In the genomic region with DNA sequence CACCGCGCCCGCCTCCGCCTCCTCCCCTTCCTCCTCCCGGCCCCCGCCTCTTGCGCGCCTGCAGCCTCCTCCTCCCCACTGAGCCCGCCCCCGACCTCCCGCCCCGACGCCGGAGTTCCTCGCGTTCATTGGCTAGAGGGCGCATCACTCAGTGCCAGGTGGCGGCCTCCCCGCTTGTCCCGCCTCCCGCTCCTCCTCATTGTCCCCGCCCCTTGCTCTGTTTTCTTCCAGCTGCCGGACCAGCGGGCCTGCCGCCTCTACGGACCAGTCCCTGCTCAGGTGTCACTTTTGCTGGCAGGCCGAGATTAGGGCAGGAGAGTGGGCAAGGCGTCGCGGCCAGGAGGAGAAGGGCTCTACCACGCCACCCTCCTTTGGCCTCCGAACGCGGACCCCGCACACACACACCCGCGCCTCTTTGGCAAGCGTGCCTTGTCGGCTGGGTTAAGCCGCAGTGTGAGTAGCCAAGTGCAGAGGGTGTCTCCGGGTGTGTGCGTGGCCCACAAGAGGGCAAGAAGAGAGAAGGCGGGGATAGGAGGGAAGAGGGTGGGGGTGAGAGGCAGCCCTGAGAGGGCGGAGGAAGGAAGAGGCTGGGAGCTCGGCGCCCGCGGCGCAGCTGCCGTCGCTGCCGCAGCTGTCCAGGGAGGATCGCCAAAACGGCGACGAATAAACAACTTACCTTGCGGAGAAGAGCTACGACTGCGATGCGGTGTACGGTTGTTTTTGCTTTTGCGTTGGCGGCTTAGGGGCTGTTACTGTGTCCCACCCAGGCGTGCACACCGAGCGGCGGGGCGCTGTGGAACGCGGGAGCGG, we compare ENCODE assay signal across 8 cellular contexts. TPM values are rescaled to one million over a fixed set of nuclear protein-coding genes. Genes with fewer than 3 reads are reported as not detected.
DNase-seq lines count a peak whose midpoint lies in the region; ATAC-seq, FAIRE-seq and TF ChIP-seq lines count a peak whose summit lies in the region.

No MANE protein-coding gene starts in this region.

- H3K79me2 ChIP-seq in smooth muscle cell (ENCODE audit: low read depth): peaks cover 40% of the 10 kb centered on the region

- H3K36me3 ChIP-seq in bronchial epithelial cell (ENCODE audit: control insufficient read depth, insufficient read depth, low read length) (no peaks in the 10 kb centered on the region), smooth muscle cell (ENCODE audit: low read depth) (no peaks in the 10 kb centered on the region)

- H3K4me3 ChIP-seq in AG04450 (ENCODE audit: low read depth, low read length) (peak overlapping the region; percentile 94), WI38 (ENCODE audit: low read depth, low read length) (peak overlapping the region; percentile 88), bronchial epithelial cell (ENCODE audit: low read depth, low read length) (peak overlapping the region; percentile 89), smooth muscle cell (peak overlapping the region; percentile 92)

- H3K9ac ChIP-seq in smooth muscle cell (ENCODE audit: low read depth): peak overlapping the region; percentile 78

- TF ChIP-seq CTCF in AG04450 (IDR thresholded peaks at IDR 0.05; ENCODE audit: low read depth, low read length) (no peak; the same call in 1 of the 2 replicates), WI38 (IDR thresholded peaks at IDR 0.05; ENCODE audit: low read depth, low read length) (no peak), bronchial epithelial cell (IDR thresholded peaks at IDR 0.05; ENCODE audit: insufficient read depth, low read length, severe bottlenecking) (peak; percentile 8), smooth muscle cell (IDR thresholded peaks at IDR 0.05; ENCODE audit: borderline replicate concordance, insufficient read depth, poor library complexity, severe bottlenecking) (no peak)

- POLR2A ChIA-PET in AG04450 (lab: Yijun Ruan, JAX): interaction anchor here (0.6 to 2.0 kb wide), 11 partner anchors 9 to 331 kb away, joined by 3 to 10 read pairs (median 3); no protein-coding TSS in a partner anchor

- H3K27me3 ChIP-seq in AG04450 (ENCODE audit: control insufficient read depth, insufficient read depth, low read length) (no peaks in the 10 kb centered on the region), bronchial epithelial cell (ENCODE audit: control insufficient read depth, insufficient read depth, low read length) (no peaks in the 10 kb centered on the region), smooth muscle cell (ENCODE audit: low read depth) (no peaks in the 10 kb centered on the region)

- no peak for FAIRE-seq in bronchial epithelial cell (lab: Jason Lieb, UNC)

- peak; percentile 93 for DNase-seq in AG04450 (ENCODE audit: low read depth, low spot score)
- peak; percentile 74 for DNase-seq in NCI-H2196 treated with DMSO at 0.1 percent for 48 hours (lab: John Stamatoyannopoulos, UW; ENCODE audit: unreplicated experiment)
- DNase-seq in bronchial epithelial cell (ENCODE audit: low read depth): peak; percentile 87
- DNase-seq in iPS-NIHi7 (ENCODE audit: extremely low spot score): peak; percentile 97
- peak; percentile 95 for DNase-seq in smooth muscle cell (lab: John Stamatoyannopoulos, UW; ENCODE audit: unreplicated experiment)

- H4K20me1 ChIP-seq in smooth muscle cell (ENCODE audit: low read depth): peaks cover 33% of the 10 kb centered on the region

- ATAC-seq in GM18909 (IDR thresholded peaks at IDR 0.05; ENCODE audit: poor library complexity, unreplicated experiment): peak; percentile 80
- ATAC-seq in HG03159 (IDR thresholded peaks at IDR 0.05; ENCODE audit: unreplicated experiment): peak; percentile 81

- H2AFZ ChIP-seq in smooth muscle cell (ENCODE audit: low read depth): peak overlapping the region; percentile 99

- H3K27ac ChIP-seq in AG04450 (ENCODE audit: low read depth, low read length) (peak overlapping the region; percentile 96), smooth muscle cell (ENCODE audit: low read depth) (peak overlapping the region; percentile 90)

- peaks cover 26% of the 10 kb centered on the region for H3K4me1 ChIP-seq in smooth muscle cell (ENCODE audit: low read depth)

- peak overlapping the region; percentile 94 for H3K4me2 ChIP-seq in smooth muscle cell

- CTCF ChIA-PET in AG04450 (lab: Charles Lee): interaction anchor here (1.1 to 1.8 kb wide), 3 partner anchors 9 to 382 kb away, joined by 3 read pairs; no protein-coding TSS in a partner anchor

- peaks cover 3% of the 10 kb centered on the region; the same call in 1 of the 2 replicates for H3K9me3 ChIP-seq in AG04450 (ENCODE audit: control insufficient read depth, insufficient read depth, low read length)
- H3K9me3 ChIP-seq in smooth muscle cell (replicated peaks; ENCODE audit: low read depth): no peaks in the 10 kb centered on the region

- under 1% methylated on average over 42 of the region's 71 CpGs for WGBS in smooth muscle cell (ENCODE audit: low lambda C conversion rate)

- peaks cover 5% of the 10 kb centered on the region for H3F3A ChIP-seq in smooth muscle cell (ENCODE audit: low read depth)

RNA-seq across cellular contexts. Expression of a gene that starts 0.4 kb away (rescaled TPM):
- polyA plus RNA-seq in AG04450 (2011; rRNA removed): 32.5 and 38.7 TPM in 2 replicates
- polyA minus RNA-seq in AG04450 (2011; rRNA and poly(A)+ RNA removed): 53.4 and 87.6 TPM in 2 replicates
- total RNA-seq in bronchial epithelial cell: 48.2 and 59.5 TPM in 2 replicates
- total RNA-seq in smooth muscle cell: 70.4 and 96.1 TPM in 2 replicates
- polyA plus RNA-seq in smooth muscle cell: 16.2 and 18.6 TPM in 2 replicates

Comparison
In these comparisons a context has a peak if more than half of its experiments do, and no peak if none do; other contexts are left out.
1. Peak in every context shown above with its lines: DNase-seq, ATAC-seq, H3K4me3 ChIP-seq and H3K27ac ChIP-seq.